In the genomic region with DNA sequence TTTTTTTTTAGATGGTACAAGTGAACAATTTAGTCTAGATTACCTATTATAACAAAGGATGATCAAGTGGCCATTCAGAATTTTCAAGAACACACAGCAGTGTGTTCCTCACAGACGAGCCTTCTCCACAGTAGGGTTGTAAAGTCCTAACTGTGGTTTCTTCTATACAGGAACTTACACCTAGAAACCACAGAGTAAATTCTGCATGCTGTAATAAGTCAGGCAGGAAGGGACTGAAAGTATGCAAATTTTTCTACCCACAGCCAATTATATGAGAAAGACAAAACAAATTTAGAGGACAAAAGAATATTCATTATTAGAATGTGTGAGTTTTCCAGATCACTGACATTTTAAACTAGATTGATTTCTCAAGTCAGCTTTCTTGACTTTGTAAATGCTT, we compare ENCODE assay signal across 8 cellular contexts.
DNase-seq lines count a peak whose midpoint lies in the region; ATAC-seq and TF ChIP-seq lines count a peak whose summit lies in the region.

No MANE protein-coding gene starts in this region.

- H3K14ac ChIP-seq in H9 (ENCODE audit: insufficient read depth, low read length) = no peak overlapping the region

- no peak overlapping the region for H3K9ac ChIP-seq in MM.1S (ENCODE audit: low read length)
- no peak overlapping the region for H3K9ac ChIP-seq in H9 (ENCODE audit: extremely low read depth, insufficient read length, low read length)

- H3K4me1 ChIP-seq in MM.1S (ENCODE audit: low read length) (peaks cover 15% of the 10 kb centered on the region), hepatocyte (ENCODE audit: insufficient read depth) (peaks cover 10% of the 10 kb centered on the region), H9 (ENCODE audit: insufficient read depth, low read length) (peaks cover 6% of the 10 kb centered on the region; the same call in 1 of the 2 replicates), gastroesophageal sphincter (peaks cover 14 to 97% (median 17%) of the 10 kb centered on the region in 3 donors)

- peaks cover 4% of the 10 kb centered on the region; the same call in 1 of the 2 replicates for H3K27me3 ChIP-seq in MM.1S (replicated peaks; ENCODE audit: insufficient read depth, low read length)
- H3K27me3 ChIP-seq in hepatocyte = no peaks in the 10 kb centered on the region
- H3K27me3 ChIP-seq in H9 (ENCODE audit: insufficient read depth, low read length) = no peaks in the 10 kb centered on the region
- H3K27me3 ChIP-seq in gastroesophageal sphincter = no peaks in the 10 kb centered on the region

- H3K4me3 ChIP-seq in MM.1S (ENCODE audit: low read length) (no peak overlapping the region), hepatocyte (no peak overlapping the region), gastroesophageal sphincter (no peak overlapping the region)

- no peak overlapping the region for H3K27ac ChIP-seq in MM.1S (ENCODE audit: low read length)
- peak overlapping the region; percentile 14 for H3K27ac ChIP-seq in hepatocyte
- H3K27ac ChIP-seq in H9 (ENCODE audit: insufficient read length, low read depth, low read length) = no peak overlapping the region
- H3K27ac ChIP-seq in gastroesophageal sphincter = peak overlapping the region in 1 of 4 donors; percentile 19
- no peak overlapping the region for H3K27ac ChIP-seq in caudate nucleus (ENCODE audit: low read depth, low read length)

- H3K36me3 Mint-ChIP-seq in HFFc6 (ENCODE audit: low read depth) (peaks cover 7% of the 10 kb centered on the region; the same call in 1 of the 2 replicates), H9 (ENCODE audit: insufficient read depth in 1 of 3, low read depth in 3 of 3) (peaks cover 0 to 4% (median 0%) of the 10 kb centered on the region in 3 experiments; a peak in 2 of 7 replicates)

- H3T11ph ChIP-seq in H9 (ENCODE audit: low read length) = no peak overlapping the region

- H3K4me1 Mint-ChIP-seq in HFFc6 (ENCODE audit: low read depth) (peaks cover 68% of the 10 kb centered on the region), H9 (peaks cover 37 to 39% of the 10 kb centered on the region in 2 experiments)

- H3K9me2 ChIP-seq in MM.1S (replicated peaks; ENCODE audit: insufficient read depth, low read length) = no peaks in the 10 kb centered on the region
- H3K9me2 ChIP-seq in hepatocyte (replicated peaks; ENCODE audit: insufficient read depth) = no peaks in the 10 kb centered on the region

- no peak overlapping the region for H2BK120ac ChIP-seq in H9 (ENCODE audit: low read depth, low read length, poor library complexity, severe bottlenecking)

- H2BK12ac ChIP-seq in H9 (ENCODE audit: insufficient read length, low read depth, low read length) = no peak overlapping the region

- H4K91ac ChIP-seq in H9 (ENCODE audit: insufficient read length, low read depth, low read length) = no peak overlapping the region

- H4K5ac ChIP-seq in H9 (ENCODE audit: insufficient read length, low read depth, low read length) = no peak overlapping the region

- no peak overlapping the region for H3K23ac ChIP-seq in H9 (ENCODE audit: insufficient read length, low read depth, low read length)

- no peak overlapping the region for H2AK5ac ChIP-seq in H9 (ENCODE audit: insufficient read length, low read length)

- H2AFZ ChIP-seq in MM.1S (ENCODE audit: low read length) (no peak overlapping the region), hepatocyte (no peak overlapping the region), H9 (ENCODE audit: low read length) (no peak overlapping the region)

- H3K79me1 ChIP-seq in H9 (ENCODE audit: insufficient read depth, low read depth, low read length, poor library complexity, severe bottlenecking) = peaks cover 5% of the 10 kb centered on the region

- WGBS in hepatocyte (ENCODE audit: low lambda C conversion rate, missing lambda C conversion rate) = 72% methylated on average over 1 of the region's 1 CpG
- WGBS in H9 (ENCODE audit: extremely low coverage, insufficient read length, low lambda C conversion rate) = no CpG with 5 or more reads among the region's 1 CpG
- WGBS in gastroesophageal sphincter (ENCODE audit: low coverage in 1 of 2), 2 donors = 38 to 50% methylated on average over 1 of the region's 1 CpG

- peaks cover 71% of the 10 kb centered on the region for H3K79me2 ChIP-seq in MM.1S (ENCODE audit: low read length)
- peaks cover 100% of the 10 kb centered on the region for H3K79me2 ChIP-seq in hepatocyte
- peaks cover 12% of the 10 kb centered on the region; the same call in 1 of the 2 replicates for H3K79me2 ChIP-seq in H9 (ENCODE audit: insufficient read depth, low read length)

- H3K27me3 Mint-ChIP-seq in HFFc6 (ENCODE audit: insufficient read depth) (no peaks in the 10 kb centered on the region; the same call in 1 of the 2 replicates), H9 (ENCODE audit: low read depth) (no peaks in the 10 kb centered on the region)

- H2BK5ac ChIP-seq in H9 (ENCODE audit: insufficient read length, low read length) = no peak overlapping the region

- no peak for DNase-seq in HFFc6
- DNase-seq in MM.1S = peak; percentile 81
- DNase-seq in hepatocyte (ENCODE audit: low spot score) = no peak
- no peak for DNase-seq in H9
- DNase-seq in G401 (ENCODE audit: low spot score) = no peak
- DNase-seq in caudate nucleus (lab: John Stamatoyannopoulos, UW) = no peak

- H3K27ac Mint-ChIP-seq in HFFc6 = peak overlapping the region; percentile 60
- peak overlapping the region in 1 of 3 experiments; percentile 3; a peak in 2 of 7 replicates for H3K27ac Mint-ChIP-seq in H9

- ATAC-seq in GM18517 (IDR thresholded peaks at IDR 0.05; ENCODE audit: unreplicated experiment) (peak; percentile 100), gastroesophageal sphincter (no peak)

- no peak overlapping the region for H3K56ac ChIP-seq in H9 (ENCODE audit: insufficient read length, low read depth, low read length)

- no peak for TF ChIP-seq POLR2A in gastroesophageal sphincter (IDR thresholded peaks at IDR 0.05)

- no peak overlapping the region for H2BK20ac ChIP-seq in H9 (ENCODE audit: low read depth, low read length, poor library complexity, severe bottlenecking)

- no peak for TF ChIP-seq EP300 in gastroesophageal sphincter (IDR thresholded peaks at IDR 0.05)

- H3K9me3 ChIP-seq in MM.1S (replicated peaks; ENCODE audit: insufficient read depth, low read length) (no peaks in the 10 kb centered on the region), hepatocyte (ENCODE audit: low read depth) (no peaks in the 10 kb centered on the region), H9 (ENCODE audit: control insufficient read depth, low read depth, low read length) (no peaks in the 10 kb centered on the region), gastroesophageal sphincter (no peaks in the 10 kb centered on the region)

- H4K8ac ChIP-seq in H9 (replicated peaks; ENCODE audit: insufficient read length, low read depth, low read length) = no peak overlapping the region

- H3K9me3 Mint-ChIP-seq in HFFc6 = no peaks in the 10 kb centered on the region
- no peaks in the 10 kb centered on the region for H3K9me3 Mint-ChIP-seq in H9

- no peaks in the 10 kb centered on the region for H3K23me2 ChIP-seq in H9 (ENCODE audit: insufficient read length, low read depth, low read length, poor library complexity, severe bottlenecking)

- H3K36me3 ChIP-seq in MM.1S (replicated peaks; ENCODE audit: insufficient read depth, low read length) = no peaks in the 10 kb centered on the region
- no peaks in the 10 kb centered on the region for H3K36me3 ChIP-seq in hepatocyte (replicated peaks; ENCODE audit: insufficient read depth, low read depth)
- H3K36me3 ChIP-seq in gastroesophageal sphincter = no peaks in the 10 kb centered on the region

- TF ChIP-seq CTCF in HFFc6 (IDR thresholded peaks at IDR 0.05) (no peak), MM.1S (IDR thresholded peaks at IDR 0.05; ENCODE audit: low read length) (no peak), hepatocyte (IDR thresholded peaks at IDR 0.05; ENCODE audit: poor library complexity) (no peak), H9 (conservative IDR thresholded peaks at IDR 0.05) (no peak), gastroesophageal sphincter (IDR thresholded peaks at IDR 0.05) (no peak)

- H4K20me1 ChIP-seq in MM.1S (ENCODE audit: insufficient read depth, low read length) (peaks cover 4% of the 10 kb centered on the region; the same call in 1 of the 2 replicates), hepatocyte (ENCODE audit: insufficient read depth, poor library complexity, severe bottlenecking) (peaks cover 83% of the 10 kb centered on the region), H9 (ENCODE audit: control insufficient read depth, insufficient read depth, insufficient read length) (no peaks in the 10 kb centered on the region)

- peaks cover 12% of the 10 kb centered on the region for H3F3A ChIP-seq in MM.1S (ENCODE audit: insufficient read depth, low read length)

- H3K18ac ChIP-seq in H9 (ENCODE audit: insufficient read length, low read depth, low read length) = no peak overlapping the region

- H3K4me3 Mint-ChIP-seq in HFFc6 (peak overlapping the region; percentile 22; the same call in 1 of the 2 replicates), H9 (no peak overlapping the region)

- H3K4ac ChIP-seq in H9 (ENCODE audit: low read depth, low read length) = no peak overlapping the region

- H2BK15ac ChIP-seq in H9 (ENCODE audit: low read depth, low read length) = no peak overlapping the region

- H3K4me2 ChIP-seq in MM.1S (ENCODE audit: low read depth, low read length) = peak overlapping the region; percentile 65
- no peak overlapping the region for H3K4me2 ChIP-seq in hepatocyte
- H3K4me2 ChIP-seq in H9 (ENCODE audit: insufficient read depth, insufficient read length, low read length) = no peak overlapping the region

- in situ Hi-C loops in G401 (cut with HindIII; ENCODE audit: low sequenced_read_pairs) = no loop called here
